8 cellular contexts compared by ENCODE assay signal in genomic region chr11:120210651-120211521, GRCh38. TPM values are rescaled to one million over a fixed set of nuclear protein-coding genes. Genes with fewer than 3 reads are reported as not detected.
A peak's percentile ranks its signal among the peaks of the same experiment; 100 is the strongest.
DNase-seq lines count a peak whose midpoint lies in the region; ATAC-seq and TF ChIP-seq lines count a peak whose summit lies in the region.

OAF (plus strand) TSS chr11:120211032; CDS start chr11:120211280, 248 bp downstream.

- H3K9me3 ChIP-seq in right lobe of liver, result no peaks in the 10 kb centered on the region

- H3K27ac ChIP-seq in dorsolateral prefrontal cortex (peak within 1 kb of the TSS in 57 of 59 donors; percentile 12 to 91 (median 80)), right lobe of liver (peak within 1 kb of the TSS; percentile 83 to 88 (median 85))

- ATAC-seq in HG02588 (IDR thresholded peaks at IDR 0.05; ENCODE audit: unreplicated experiment), result peak; percentile 80
- peak; percentile 60 to 82 (median 76) for ATAC-seq in right lobe of liver

- H3K4me1 ChIP-seq in right lobe of liver, result peaks cover 0 to 66% (median 28%) of the 10 kb centered on the region in 4 donors

- peaks cover 0 to 5% (median 0%) of the 10 kb centered on the region in 4 donors for H3K36me3 ChIP-seq in right lobe of liver

- TF ChIP-seq POLR2A in right lobe of liver (IDR thresholded peaks at IDR 0.05), result peak; percentile 93

- peak within 1 kb of the TSS; percentile 48 to 82 (median 67) for H3K4me3 ChIP-seq in dorsolateral prefrontal cortex
- H3K4me3 ChIP-seq in right lobe of liver, result peak within 1 kb of the TSS; percentile 82 to 91 (median 90)

- WGBS in right lobe of liver (ENCODE audit: insufficient coverage, low coverage, low lambda C conversion rate, missing lambda C conversion rate), result 0% methylated on average over 3 of the region's 106 CpGs

- intact Hi-C loops in dorsolateral prefrontal cortex (cut with DNase I), result no loop called here
- intact Hi-C loops in right lobe of liver (cut with DNase I), result no loop called here

- H3K27me3 ChIP-seq in dorsolateral prefrontal cortex (peaks cover 0 to 7% (median 0%) of the 10 kb centered on the region in 45 donors), right lobe of liver (no peaks in the 10 kb centered on the region)

- DNase-seq in GM10266 (ENCODE audit: extremely low spot score) (peak; percentile 92), NCI-H146 treated with DMSO at 0.1 percent for 48 hours (lab: John Stamatoyannopoulos, UW; ENCODE audit: unreplicated experiment) (peak; percentile 35), dorsolateral prefrontal cortex (peak in 7 of 10 donors; percentile 51 to 69 (median 53)), right lobe of liver (peak; percentile 87 to 95 (median 93)), OCI-M2 (lab: John Stamatoyannopoulos, UW; ENCODE audit: unreplicated experiment) (no peak)
- DNase-seq in activated CD4-positive, alpha-beta T cell treated with anti-CD3 and anti-CD28 coated beads, Interleukin-2, amount 50 U/mL, for 1 hour, result peak; percentile 41
- peak; percentile 60 for DNase-seq in stimulated activated CD4-positive, alpha-beta T cell treated with anti-CD3 and anti-CD28 coated beads, Interleukin-4, amount 100 ng/mL, for 24 hours

- peak; percentile 30 for TF ChIP-seq CTCF in GM10266 (IDR thresholded peaks at IDR 0.05; ENCODE audit: control insufficient read depth, insufficient read depth, low read depth, missing control alignments)
- TF ChIP-seq CTCF in dorsolateral prefrontal cortex (IDR thresholded peaks at IDR 0.05 in 54 of 56, conservative IDR thresholded peaks at IDR 0.05 in 2 of 56; ENCODE audit: low read depth in 1 of 56, partially characterized antibody in 56 of 56), result peak in 36 of 56 donors; percentile 5 to 70 (median 32)
- TF ChIP-seq CTCF in right lobe of liver (IDR thresholded peaks at IDR 0.05), result peak in 3 of 4 donors; percentile 7 to 22 (median 21)

RNA-seq across cellular contexts. Expression of gene OAF, which starts in this region (rescaled TPM):
- total RNA-seq in dorsolateral prefrontal cortex, result 10 to 100 TPM; 14.2 to 80.0 (median 30.6) TPM
- total RNA-seq in right lobe of liver, result 100 to 1,000 TPM; 199 to 271 (median 220) TPM
